1 cellular context compared by ENCODE assay signal in genomic region chr16:81405702-81406113, GRCh38.
TF ChIP-seq lines count a peak whose summit lies in the region.

No MANE protein-coding gene starts in this region.

TF ChIP-seq in SK-N-SH, 30 proteins besides CTCF, POLR2A, EP300 and RAD21 (continued from another document):
- TF ChIP-seq TCF12 (IDR thresholded peaks at IDR 0.05) (peak; percentile 80), TAF1 (IDR thresholded peaks at IDR 0.05; ENCODE audit: borderline replicate concordance, low read depth, low read length) (no peak), MAX (IDR thresholded peaks at IDR 0.05; ENCODE audit: low read depth) (peak; percentile 58; the same call in 1 of the 2 replicates), RXRA (IDR thresholded peaks at IDR 0.05; ENCODE audit: borderline replicate concordance, low read depth) (peak; percentile 51; the same call in 1 of the 2 replicates), NFIC (IDR thresholded peaks at IDR 0.05; ENCODE audit: borderline replicate concordance) (peak; percentile 59), GATA2 (CRISPR knock-in tag; IDR thresholded peaks at IDR 0.05) (no peak)
